Comparison of ENCODE assay signal across 8 cellular contexts in genomic region chr14:61280092-61280525, GRCh38. TPM values are rescaled to one million over a fixed set of nuclear protein-coding genes. Genes with fewer than 3 reads are reported as not detected.
DNase-seq lines count a peak whose midpoint lies in the region; ATAC-seq and TF ChIP-seq lines count a peak whose summit lies in the region.
"Had no signal": no experiment of that assay in that cellular context is flagged by ENCODE, and none has a peak within 500 bp of the region (broad histone marks: within the 10 kb centered on the region; RNA-seq: fewer than 3 reads in every experiment).

No MANE protein-coding gene starts in this region.

- H3K9ac ChIP-seq in PC-3 (ENCODE audit: low read length): peak overlapping the region; percentile 88
- H3K9ac ChIP-seq in adipocyte (ENCODE audit: low read length): peak overlapping the region; percentile 92

- peaks cover 35% of the 10 kb centered on the region for H3K79me2 ChIP-seq in PC-3 (ENCODE audit: low read length)

- CTCF ChIA-PET in PC-3 (lab: Charles Lee): interaction anchor here (0.6 to 2.3 kb wide), 6 partner anchors 11 to 674 kb away, joined by 3 to 16 read pairs (median 3); no protein-coding TSS in a partner anchor

- intact Hi-C loops in PC-3 (cut with micrococcal nuclease): no loop called here
- intact Hi-C loops in left colon (cut with DNase I, micrococcal nuclease): no loop called here

- H3K4me2 ChIP-seq in PC-3 (ENCODE audit: low read length): peak overlapping the region; percentile 83

- H3F3A ChIP-seq in PC-3 (ENCODE audit: low read length, unreplicated experiment): no peaks in the 10 kb centered on the region

- H3K27ac ChIP-seq in PC-3 (ENCODE audit: low read length): peak overlapping the region; percentile 82

- H3K4me1 ChIP-seq in PC-3 (ENCODE audit: insufficient read depth, low read length): peaks cover 54% of the 10 kb centered on the region
- H3K4me1 ChIP-seq in adipocyte (ENCODE audit: control insufficient read depth, insufficient read depth, low read length): peaks cover 34% of the 10 kb centered on the region

- no peak for TF ChIP-seq CTCF in PC-3 (conservative IDR thresholded peaks at IDR 0.05; ENCODE audit: low read depth, low read length)

- H3K36me3 ChIP-seq in PC-3 (ENCODE audit: low read depth, low read length): no peaks in the 10 kb centered on the region
- no peaks in the 10 kb centered on the region for H3K36me3 ChIP-seq in adipocyte (ENCODE audit: control insufficient read depth, insufficient read depth, low read length, severe bottlenecking)

- no TSS peak for BruUV-seq in PC-3 (replicated peaks; lab: Mats Ljungman, UMichigan)

- peak overlapping the region; percentile 81 for H2AFZ ChIP-seq in PC-3 (ENCODE audit: low read length)

- no peaks in the 10 kb centered on the region for H3K9me2 ChIP-seq in PC-3 (replicated peaks; ENCODE audit: low read length)

- H3K27me3 ChIP-seq in PC-3 (ENCODE audit: low read length) (no peaks in the 10 kb centered on the region), adipocyte (replicated peaks; ENCODE audit: control insufficient read depth, insufficient read depth, low read length) (no peaks in the 10 kb centered on the region)

- H3K4me3 ChIP-seq in PC-3 (ENCODE audit: low read length) (peak overlapping the region; percentile 85), adipocyte (ENCODE audit: low read length) (peak overlapping the region; percentile 89)

- peak; percentile 16 for DNase-seq in PC-3
- no peak for DNase-seq in adipocyte (ENCODE audit: low read depth)
- DNase-seq in left colon: peak in 1 of 2 donors; percentile 63
- DNase-seq in stimulated activated CD4-positive, alpha-beta T cell treated with anti-CD3 and anti-CD28 coated beads, TNF-alpha, amount 100 ng/mL, for 24 hours (ENCODE audit: low read depth in 3 of 3): peak; percentile 7 to 48 (median 26)
- no peak for DNase-seq in NCI-H1092 treated with DMSO at 0.1 percent for 48 hours (lab: John Stamatoyannopoulos, UW)
- DNase-seq in HuH-7.5 (ENCODE audit: low spot score): no peak

- H3K9me3 ChIP-seq in PC-3 (ENCODE audit: low read length) (no peaks in the 10 kb centered on the region), adipocyte (ENCODE audit: control insufficient read depth, low read length) (peaks cover 4% of the 10 kb centered on the region)

- ATAC-seq in PC-3: peak; percentile 2
- ATAC-seq in left colon: peak; percentile 30
- no peak for ATAC-seq in HG02938 (IDR thresholded peaks at IDR 0.05; ENCODE audit: unreplicated experiment)

- POLR2A ChIA-PET in PC-3 (lab: Charles Lee; ENCODE audit: unreplicated experiment): interaction anchor here (0.7 to 0.8 kb wide), 2 partner anchors 21 to 655 kb away, joined by 3 to 4 read pairs; no protein-coding TSS in a partner anchor

- H4K20me1 ChIP-seq in PC-3 (ENCODE audit: low read length): peaks cover 31% of the 10 kb centered on the region

RNA-seq across cellular contexts. Expression of gene TMEM30B, which starts 1.0 kb away (rescaled TPM):
- 70.6 and 85.3 TPM in 2 replicates for total RNA-seq in PC-3 (2014; rRNA removed)
- 10 to 100 TPM; 68.5 to 69.0 TPM for total RNA-seq in left colon
- total RNA-seq: M059J had no signal

RNA-seq across cellular contexts. Expression of gene PRKCH, which starts 41.3 kb away (rescaled TPM):
- total RNA-seq in PC-3 (2014; rRNA removed) (80.8 and 170 TPM in 2 replicates), left colon (10 to 100 TPM; 11.7 to 11.9 TPM)

Comparison
In these comparisons a context has a peak if more than half of its experiments do, and no peak if none do; other contexts are left out.
1. DNase-seq: peak in PC-3 (single experiment) and stimulated activated CD4-positive, alpha-beta T cell treated with anti-CD3 and anti-CD28 coated beads, TNF-alpha, amount 100 ng/mL, for 24 hours (3 of 3); none in adipocyte (single experiment), NCI-H1092 treated with DMSO at 0.1 percent for 48 hours (single experiment) and HuH-7.5 (single experiment).